Comparison of ENCODE assay signal across 14 cellular contexts in the genomic region with DNA sequence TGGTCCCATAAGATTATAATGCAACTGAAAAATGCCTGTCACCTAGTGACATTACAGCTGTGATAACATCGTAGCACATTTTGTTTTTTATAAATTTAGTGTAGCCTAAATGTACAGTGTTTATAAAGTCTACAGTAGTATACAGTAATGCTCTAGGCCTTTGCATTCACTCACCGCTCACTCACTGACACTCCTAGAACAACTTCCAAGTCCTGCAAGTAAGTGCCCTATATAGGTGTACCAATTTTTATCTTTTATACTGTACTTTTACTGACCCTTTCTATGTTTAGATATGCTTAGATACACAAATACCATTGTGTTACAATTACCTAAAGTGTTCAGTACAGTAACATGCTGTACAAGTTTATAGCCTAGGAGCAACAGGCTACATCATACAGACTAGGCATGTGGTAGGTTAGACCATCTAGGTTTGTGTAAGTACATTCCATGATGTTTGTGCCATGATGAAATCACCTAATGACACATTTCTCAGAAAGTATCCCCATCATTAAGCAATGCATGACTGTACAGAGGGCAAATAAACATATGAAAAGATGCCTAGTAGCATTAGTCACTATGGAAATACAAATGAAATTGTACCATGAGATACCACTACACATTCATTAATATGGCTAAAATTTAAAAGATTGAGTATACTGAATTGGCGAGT.
A peak's percentile ranks its signal among the peaks of the same experiment; 100 is the strongest.
DNase-seq lines count a peak whose midpoint lies in the region; ATAC-seq, FAIRE-seq and TF ChIP-seq lines count a peak whose summit lies in the region.
"Had no signal": no experiment of that assay in that cellular context is flagged by ENCODE, and none has a peak within 500 bp of the region (broad histone marks: within the 10 kb centered on the region; RNA-seq: fewer than 3 reads in every experiment).

No MANE protein-coding gene starts in this region.

- in situ Hi-C loops in IMR-90 (cut with MboI; ENCODE audit: low sequenced_read_pairs) (no loop called here), HepG2 (cut with HindIII; ENCODE audit: extremely low pct_ligation_motif_present, low pct_unique_long_range_greater_than_20kb) (no loop called here)

- H4K91ac ChIP-seq in IMR-90 (ENCODE audit: insufficient read depth, low read depth, low read length), result 0 out of 2 replicates have a peak overlapping the region, but pooled peaks have one; percentile 24

- peak overlapping the region; percentile 71 for H2BK120ac ChIP-seq in IMR-90 (ENCODE audit: low read depth, low read length)

- H3K14ac ChIP-seq in IMR-90 (replicated peaks; ENCODE audit: low read depth, low read length), result no peak overlapping the region

- H3K79me2 ChIP-seq in HepG2 (ENCODE audit: insufficient read depth, low read length), result no peaks in the 10 kb centered on the region

- no peak overlapping the region for H3K4me3 ChIP-seq in AG10803 (ENCODE audit: low read length)
- H3K4me3 ChIP-seq in IMR-90 (ENCODE audit: insufficient read depth, low read depth, low read length), result no peak overlapping the region
- no peak overlapping the region for H3K4me3 ChIP-seq in cardiac fibroblast (replicated peaks in 1 of 2; ENCODE audit: low read depth in 2 of 2, low read length in 2 of 2)
- H3K4me3 ChIP-seq in HepG2 (replicated peaks in 1 of 3; ENCODE audit: insufficient read depth in 1 of 3, low read depth in 2 of 3, low read length in 3 of 3), result no peak overlapping the region
- no peak overlapping the region for H3K4me3 ChIP-seq in uterus
- H3K4me3 ChIP-seq: gastroesophageal sphincter, left ventricle myocardium inferior, neural progenitor cell had no signal

- H2BK5ac ChIP-seq in IMR-90 (ENCODE audit: low read depth, low read length, poor library complexity, severe bottlenecking), result peak overlapping the region; percentile 84

- H3K36me3 ChIP-seq in IMR-90 (ENCODE audit: control insufficient read depth, insufficient read depth, low read length), result no peaks in the 10 kb centered on the region
- H3K36me3 ChIP-seq in HepG2 (replicated peaks in 1 of 2; ENCODE audit: control insufficient read depth in 1 of 2, insufficient read depth in 2 of 2, low read length in 2 of 2), result no peaks in the 10 kb centered on the region
- no peaks in the 10 kb centered on the region for H3K36me3 ChIP-seq in uterus
- H3K36me3 ChIP-seq: gastroesophageal sphincter, left ventricle myocardium inferior, neural progenitor cell had no signal

- H4K5ac ChIP-seq in IMR-90 (ENCODE audit: low read depth, low read length), result no peak overlapping the region

- no TSS peak for BruUV-seq in IMR-90 (replicated peaks; lab: Mats Ljungman, UMichigan)
- no TSS peak for BruUV-seq in HepG2 (replicated peaks; lab: Mats Ljungman, UMichigan)

- no peak overlapping the region for H3K9ac ChIP-seq in IMR-90 (ENCODE audit: low read depth, low read length)
- H3K9ac ChIP-seq in HepG2 (ENCODE audit: insufficient read depth, low read depth, low read length), result no peak overlapping the region
- H3K9ac ChIP-seq: neural progenitor cell had no signal

- DNase-seq in AG10803 (ENCODE audit: low read depth) (peak; percentile 81), IMR-90 (peak; percentile 97), cardiac fibroblast (ENCODE audit: low read depth in 2 of 2) (peak; percentile 78 to 96), HepG2 (ENCODE audit: low spot score) (peak; percentile 24), superior temporal gyrus (ENCODE audit: extremely low spot score) (no peak), uterus (no peak)
- DNase-seq: activated effector memory CD4-positive, alpha-beta T cell treated with Interleukin-2 at 50 U/mL for 16 hours; CD4-positive, alpha-beta memory T cell; left ventricle myocardium inferior; NCI-H1417 treated with DMSO at 0.1 percent for 48 hours had no signal

- POLR2A ChIA-PET in IMR-90 (lab: Charles Lee; ENCODE audit: unreplicated experiment), result no interaction called here
- POLR2A ChIA-PET in HepG2 (lab: Yijun Ruan, JAX), result no interaction called here

- H3K4me1 ChIP-seq in IMR-90 (ENCODE audit: control insufficient read depth, insufficient read depth, low read length) (peaks cover 4% of the 10 kb centered on the region), HepG2 (ENCODE audit: insufficient read depth, low read length) (no peaks in the 10 kb centered on the region), uterus (no peaks in the 10 kb centered on the region)
- H3K4me1 ChIP-seq: gastroesophageal sphincter, left ventricle myocardium inferior, neural progenitor cell had no signal

- TF ChIP-seq POLR2A in IMR-90 (IDR thresholded peaks at IDR 0.05; ENCODE audit: low read depth, low read length) (no peak), HepG2 (IDR thresholded peaks at IDR 0.05; ENCODE audit: insufficient read depth in 1 of 2, low read depth in 2 of 2, low read length in 2 of 2) (no peak), uterus (IDR thresholded peaks at IDR 0.05) (no peak)

- TF ChIP-seq RAD21 in IMR-90 (IDR thresholded peaks at IDR 0.05; ENCODE audit: low read length) (no peak), HepG2 (CRISPR knock-in tag; IDR thresholded peaks at IDR 0.05) (no peak)

- H3K79me1 ChIP-seq in IMR-90 (ENCODE audit: low read depth in 1 of 2, low read length in 2 of 2), result no peaks in the 10 kb centered on the region

- H2BK15ac ChIP-seq in IMR-90 (ENCODE audit: low read depth, low read length), result 0 out of 3 replicates have a peak overlapping the region, but pooled peaks have one; percentile 16

- H4K8ac ChIP-seq in IMR-90 (ENCODE audit: low read depth in 2 of 2, low read length in 2 of 2), result peak overlapping the region in 1 of 2 experiments; percentile 13; a peak in 1 of 4 replicates

- TF ChIP-seq EP300 in HepG2 (IDR thresholded peaks at IDR 0.05; ENCODE audit: low read depth in 2 of 2, low read length in 2 of 2) (no peak; a peak in 1 of 4 replicates), HepG2 (CRISPR knock-in tag; IDR thresholded peaks at IDR 0.05; ENCODE audit: borderline replicate concordance) (no peak)

- ATAC-seq in IMR-90 (ENCODE audit: low read depth), result peak; percentile 94
- ATAC-seq in HepG2, result no peak
- no peak for ATAC-seq in HG02885 (IDR thresholded peaks at IDR 0.05; ENCODE audit: poor library complexity, unreplicated experiment)
- ATAC-seq in HG03095 (IDR thresholded peaks at IDR 0.05; ENCODE audit: unreplicated experiment), result no peak
- ATAC-seq: gastroesophageal sphincter had no signal

- intact Hi-C loops in IMR-90 (cut with micrococcal nuclease), result no loop called here
- intact Hi-C loops in HepG2 (cut with micrococcal nuclease; ENCODE audit: unreplicated experiment), result no loop called here
- intact Hi-C loops in uterus (cut with DNase I; ENCODE audit: low total_unique reads), result no loop called here

- no peak for TF ChIP-seq CTCF in AG10803 (conservative IDR thresholded peaks at IDR 0.05; ENCODE audit: low read length)
- no peak for TF ChIP-seq CTCF in IMR-90 (conservative IDR thresholded peaks at IDR 0.05; ENCODE audit: low read depth, low read length)
- no peak for TF ChIP-seq CTCF in cardiac fibroblast (IDR thresholded peaks at IDR 0.05; ENCODE audit: low read depth, low read length)
- no peak for TF ChIP-seq CTCF in HepG2 (CRISPR knock-in tag; IDR thresholded peaks at IDR 0.05)
- no peak for TF ChIP-seq CTCF in uterus (IDR thresholded peaks at IDR 0.05)

- H2AK5ac ChIP-seq in IMR-90 (ENCODE audit: low read depth, low read length), result no peak overlapping the region

- CTCF ChIA-PET in IMR-90 (lab: Yijun Ruan, JAX), result interaction anchor here (1.2 kb wide), 2 partner anchors 17 to 315 kb away, joined by 3 read pairs; no protein-coding TSS in a partner anchor
- CTCF ChIA-PET in HepG2 (lab: Yijun Ruan, JAX; ENCODE audit: low intra/inter-chr PET ratio, low total read pairs), result no interaction called here

- no peak overlapping the region for H2AFZ ChIP-seq in IMR-90 (replicated peaks; ENCODE audit: low read length, poor library complexity)
- no peak overlapping the region for H2AFZ ChIP-seq in HepG2 (ENCODE audit: low read length)
- H2AFZ ChIP-seq: neural progenitor cell had no signal

- no peak overlapping the region for H2AK9ac ChIP-seq in IMR-90 (replicated peaks; ENCODE audit: low read depth, low read length, poor library complexity)

- no peak overlapping the region; the same call in 1 of the 2 replicates for H3K4ac ChIP-seq in IMR-90 (ENCODE audit: low read depth, low read length)

- peak overlapping the region; percentile 85; the same call in 1 of the 2 replicates for H3K18ac ChIP-seq in IMR-90 (ENCODE audit: low read depth, low read length)

- H3K27ac ChIP-seq in IMR-90 (ENCODE audit: insufficient read depth, low read length) (no peak overlapping the region), HepG2 (ENCODE audit: extremely low read length, insufficient read depth, low read length) (no peak overlapping the region), uterus (no peak overlapping the region)
- H3K27ac ChIP-seq: gastroesophageal sphincter, left ventricle myocardium inferior, neural progenitor cell had no signal

- FAIRE-seq in HepG2 (lab: Jason Lieb, UNC), result no peak

- H4K20me1 ChIP-seq in IMR-90 (ENCODE audit: insufficient read depth, low read length) (no peaks in the 10 kb centered on the region), HepG2 (ENCODE audit: insufficient read depth, low read length) (no peaks in the 10 kb centered on the region)

- peak overlapping the region; percentile 94; the same call in 1 of the 2 replicates for H2BK20ac ChIP-seq in IMR-90 (ENCODE audit: low read depth, low read length)

- H3K9me3 ChIP-seq in IMR-90 (ENCODE audit: control insufficient read depth, insufficient read depth, low read length) (no peaks in the 10 kb centered on the region), HepG2 (ENCODE audit: low read length) (no peaks in the 10 kb centered on the region), uterus (no peaks in the 10 kb centered on the region)
- H3K9me3 ChIP-seq: gastroesophageal sphincter, left ventricle myocardium inferior had no signal

- H3K27me3 ChIP-seq in IMR-90 (ENCODE audit: control insufficient read depth, insufficient read depth, low read length) (no peaks in the 10 kb centered on the region), HepG2 (ENCODE audit: control insufficient read depth in 1 of 2, insufficient read depth in 2 of 2, low read length in 2 of 2) (no peaks in the 10 kb centered on the region), uterus (no peaks in the 10 kb centered on the region)
- H3K27me3 ChIP-seq: neural progenitor cell had no signal

- H3K9me1 ChIP-seq in IMR-90 (ENCODE audit: insufficient read depth, low read length), result no peaks in the 10 kb centered on the region

- WGBS in IMR-90 (ENCODE audit: extremely low coverage in 2 of 2, insufficient read length in 1 of 2), 2 experiments, result no CpG with 5 or more reads among the region's 3 CpGs
- WGBS in HepG2 (ENCODE audit: low lambda C conversion rate), result 71% methylated on average over 3 of the region's 3 CpGs

- H3K4me2 ChIP-seq in IMR-90 (ENCODE audit: low read depth, low read length) (peak overlapping the region; percentile 34; the same call in 1 of the 2 replicates), HepG2 (ENCODE audit: low read depth, low read length) (no peak overlapping the region)
- H3K4me2 ChIP-seq: neural progenitor cell had no signal

- dilution Hi-C loops in IMR-90 (cut with HindIII; ENCODE audit: low sequenced_read_pairs, unreplicated experiment), result no loop called here

- no peak overlapping the region for H3K56ac ChIP-seq in IMR-90 (ENCODE audit: extremely low read depth, insufficient read depth, low read length)

- no peak overlapping the region for H3K23ac ChIP-seq in IMR-90 (ENCODE audit: low read depth, low read length)

Comparison
In these comparisons a context has a peak if more than half of its experiments do, and no peak if none do; other contexts are left out.
1. DNase-seq: peak in AG10803 (single experiment), IMR-90 (single experiment), cardiac fibroblast (2 of 2) and HepG2 (single experiment); none in superior temporal gyrus (single experiment) and uterus (0 of 2).